1 cellular context compared by ENCODE assay signal in the genomic region with DNA sequence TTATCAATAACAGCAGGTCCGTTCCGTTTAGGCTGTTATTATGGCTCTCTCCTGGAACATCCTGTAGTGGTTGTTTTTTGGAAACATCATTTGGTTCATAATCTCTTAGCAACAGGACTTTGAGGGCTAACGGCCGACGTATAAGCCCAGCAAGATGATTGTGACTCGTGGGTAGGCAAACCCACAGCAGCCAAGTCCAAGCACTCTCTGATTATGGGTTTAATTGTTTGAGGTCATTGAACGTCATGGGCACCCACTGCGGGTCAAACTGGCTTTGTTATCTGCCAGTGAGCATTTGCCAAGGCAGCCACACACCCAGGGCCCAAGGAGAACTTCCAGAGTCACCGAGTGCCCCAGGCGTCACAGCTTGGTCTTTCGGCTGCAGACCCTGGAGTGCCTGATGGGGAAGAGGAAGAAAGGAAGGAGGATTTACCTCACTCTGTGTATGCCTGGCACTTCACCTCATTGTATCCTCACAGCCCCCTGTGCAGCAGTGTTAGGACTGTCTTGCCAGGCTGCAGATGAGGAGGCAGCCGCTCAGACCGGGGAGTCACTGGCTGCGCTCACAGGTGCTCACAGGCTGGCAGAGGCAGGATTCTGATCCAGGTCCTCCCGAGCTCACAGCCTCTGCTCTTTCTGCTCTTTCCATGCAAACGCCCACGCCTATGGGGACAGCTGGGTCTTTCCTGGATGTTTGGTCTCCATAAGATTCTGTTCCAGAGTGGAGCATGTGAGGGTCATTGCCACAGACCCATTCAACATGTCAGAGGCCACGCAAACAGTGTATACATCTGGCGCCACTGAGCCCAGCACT.
TF ChIP-seq lines count a peak whose summit lies in the region.

No MANE protein-coding gene starts in this region.

TF ChIP-seq in GM23338, 12 proteins besides CTCF, POLR2A, EP300 and RAD21 (continued from another document):
- TF ChIP-seq, protein P1, sequence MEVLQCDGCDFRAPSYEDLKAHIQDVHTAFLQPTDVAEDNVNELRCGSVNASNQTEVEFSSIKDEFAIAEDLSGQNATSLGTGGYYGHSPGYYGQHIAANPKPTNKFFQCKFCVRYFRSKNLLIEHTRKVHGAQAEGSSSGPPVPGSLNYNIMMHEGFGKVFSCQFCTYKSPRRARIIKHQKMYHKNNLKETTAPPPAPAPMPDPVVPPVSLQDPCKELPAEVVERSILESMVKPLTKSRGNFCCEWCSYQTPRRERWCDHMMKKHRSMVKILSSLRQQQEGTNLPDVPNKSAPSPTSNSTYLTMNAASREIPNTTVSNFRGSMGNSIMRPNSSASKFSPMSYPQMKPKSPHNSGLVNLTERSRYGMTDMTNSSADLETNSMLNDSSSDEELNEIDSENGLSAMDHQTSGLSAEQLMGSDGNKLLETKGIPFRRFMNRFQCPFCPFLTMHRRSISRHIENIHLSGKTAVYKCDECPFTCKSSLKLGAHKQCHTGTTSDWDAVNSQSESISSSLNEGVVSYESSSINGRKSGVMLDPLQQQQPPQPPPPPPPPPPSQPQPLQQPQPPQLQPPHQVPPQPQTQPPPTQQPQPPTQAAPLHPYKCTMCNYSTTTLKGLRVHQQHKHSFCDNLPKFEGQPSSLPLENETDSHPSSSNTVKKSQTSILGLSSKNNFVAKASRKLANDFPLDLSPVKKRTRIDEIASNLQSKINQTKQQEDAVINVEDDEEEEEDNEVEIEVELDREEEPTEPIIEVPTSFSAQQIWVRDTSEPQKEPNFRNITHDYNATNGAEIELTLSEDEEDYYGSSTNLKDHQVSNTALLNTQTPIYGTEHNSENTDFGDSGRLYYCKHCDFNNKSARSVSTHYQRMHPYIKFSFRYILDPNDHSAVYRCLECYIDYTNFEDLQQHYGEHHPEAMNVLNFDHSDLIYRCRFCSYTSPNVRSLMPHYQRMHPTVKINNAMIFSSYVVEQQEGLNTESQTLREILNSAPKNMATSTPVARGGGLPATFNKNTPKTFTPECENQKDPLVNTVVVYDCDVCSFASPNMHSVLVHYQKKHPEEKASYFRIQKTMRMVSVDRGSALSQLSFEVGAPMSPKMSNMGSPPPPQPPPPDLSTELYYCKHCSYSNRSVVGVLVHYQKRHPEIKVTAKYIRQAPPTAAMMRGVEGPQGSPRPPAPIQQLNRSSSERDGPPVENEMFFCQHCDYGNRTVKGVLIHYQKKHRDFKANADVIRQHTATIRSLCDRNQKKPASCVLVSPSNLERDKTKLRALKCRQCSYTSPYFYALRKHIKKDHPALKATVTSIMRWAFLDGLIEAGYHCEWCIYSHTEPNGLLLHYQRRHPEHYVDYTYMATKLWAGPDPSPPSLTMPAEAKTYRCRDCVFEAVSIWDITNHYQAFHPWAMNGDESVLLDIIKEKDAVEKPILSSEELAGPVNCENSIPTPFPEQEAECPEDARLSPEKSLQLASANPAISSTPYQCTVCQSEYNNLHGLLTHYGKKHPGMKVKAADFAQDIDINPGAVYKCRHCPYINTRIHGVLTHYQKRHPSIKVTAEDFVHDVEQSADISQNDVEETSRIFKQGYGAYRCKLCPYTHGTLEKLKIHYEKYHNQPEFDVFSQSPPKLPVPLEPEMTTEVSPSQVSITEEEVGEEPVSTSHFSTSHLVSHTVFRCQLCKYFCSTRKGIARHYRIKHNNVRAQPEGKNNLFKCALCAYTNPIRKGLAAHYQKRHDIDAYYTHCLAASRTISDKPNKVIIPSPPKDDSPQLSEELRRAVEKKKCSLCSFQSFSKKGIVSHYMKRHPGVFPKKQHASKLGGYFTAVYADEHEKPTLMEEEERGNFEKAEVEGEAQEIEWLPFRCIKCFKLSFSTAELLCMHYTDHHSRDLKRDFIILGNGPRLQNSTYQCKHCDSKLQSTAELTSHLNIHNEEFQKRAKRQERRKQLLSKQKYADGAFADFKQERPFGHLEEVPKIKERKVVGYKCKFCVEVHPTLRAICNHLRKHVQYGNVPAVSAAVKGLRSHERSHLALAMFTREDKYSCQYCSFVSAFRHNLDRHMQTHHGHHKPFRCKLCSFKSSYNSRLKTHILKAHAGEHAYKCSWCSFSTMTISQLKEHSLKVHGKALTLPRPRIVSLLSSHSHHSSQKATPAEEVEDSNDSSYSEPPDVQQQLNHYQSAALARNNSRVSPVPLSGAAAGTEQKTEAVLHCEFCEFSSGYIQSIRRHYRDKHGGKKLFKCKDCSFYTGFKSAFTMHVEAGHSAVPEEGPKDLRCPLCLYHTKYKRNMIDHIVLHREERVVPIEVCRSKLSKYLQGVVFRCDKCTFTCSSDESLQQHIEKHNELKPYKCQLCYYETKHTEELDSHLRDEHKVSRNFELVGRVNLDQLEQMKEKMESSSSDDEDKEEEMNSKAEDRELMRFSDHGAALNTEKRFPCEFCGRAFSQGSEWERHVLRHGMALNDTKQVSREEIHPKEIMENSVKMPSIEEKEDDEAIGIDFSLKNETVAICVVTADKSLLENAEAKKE (CRISPR knock-in tag; IDR thresholded peaks at IDR 0.05) = no peak
- TF ChIP-seq ZNF114 (CRISPR knock-in tag; IDR thresholded peaks at IDR 0.05) = no peak
- TF ChIP-seq CREB1 (CRISPR knock-in tag; IDR thresholded peaks at IDR 0.05; ENCODE audit: low read depth) = no peak
- TF ChIP-seq, protein P2, sequence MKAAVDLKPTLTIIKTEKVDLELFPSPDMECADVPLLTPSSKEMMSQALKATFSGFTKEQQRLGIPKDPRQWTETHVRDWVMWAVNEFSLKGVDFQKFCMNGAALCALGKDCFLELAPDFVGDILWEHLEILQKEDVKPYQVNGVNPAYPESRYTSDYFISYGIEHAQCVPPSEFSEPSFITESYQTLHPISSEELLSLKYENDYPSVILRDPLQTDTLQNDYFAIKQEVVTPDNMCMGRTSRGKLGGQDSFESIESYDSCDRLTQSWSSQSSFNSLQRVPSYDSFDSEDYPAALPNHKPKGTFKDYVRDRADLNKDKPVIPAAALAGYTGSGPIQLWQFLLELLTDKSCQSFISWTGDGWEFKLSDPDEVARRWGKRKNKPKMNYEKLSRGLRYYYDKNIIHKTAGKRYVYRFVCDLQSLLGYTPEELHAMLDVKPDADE (IDR thresholded peaks at IDR 0.05) = no peak
- no peak for TF ChIP-seq JUNB (IDR thresholded peaks at IDR 0.05; ENCODE audit: unreplicated experiment)
- no peak for TF ChIP-seq ZNF331 (CRISPR knock-in tag; IDR thresholded peaks at IDR 0.05; ENCODE audit: low read depth)
- TF ChIP-seq STAT1 (IDR thresholded peaks at IDR 0.05; ENCODE audit: unreplicated experiment) = no peak
- TF ChIP-seq EZH2phosphoT487 (IDR thresholded peaks at IDR 0.05; ENCODE audit: unreplicated experiment) = no peak
- no peak for TF ChIP-seq NANOG (IDR thresholded peaks at IDR 0.05; ENCODE audit: borderline replicate concordance)
- TF ChIP-seq EZH2 (IDR thresholded peaks at IDR 0.05; ENCODE audit: low read depth, unreplicated experiment) = no peak
- TF ChIP-seq POLR2AphosphoS5 (IDR thresholded peaks at IDR 0.05; ENCODE audit: low read depth) = no peak
